Comparison of ENCODE assay signal across 8 cellular contexts in the genomic region with DNA sequence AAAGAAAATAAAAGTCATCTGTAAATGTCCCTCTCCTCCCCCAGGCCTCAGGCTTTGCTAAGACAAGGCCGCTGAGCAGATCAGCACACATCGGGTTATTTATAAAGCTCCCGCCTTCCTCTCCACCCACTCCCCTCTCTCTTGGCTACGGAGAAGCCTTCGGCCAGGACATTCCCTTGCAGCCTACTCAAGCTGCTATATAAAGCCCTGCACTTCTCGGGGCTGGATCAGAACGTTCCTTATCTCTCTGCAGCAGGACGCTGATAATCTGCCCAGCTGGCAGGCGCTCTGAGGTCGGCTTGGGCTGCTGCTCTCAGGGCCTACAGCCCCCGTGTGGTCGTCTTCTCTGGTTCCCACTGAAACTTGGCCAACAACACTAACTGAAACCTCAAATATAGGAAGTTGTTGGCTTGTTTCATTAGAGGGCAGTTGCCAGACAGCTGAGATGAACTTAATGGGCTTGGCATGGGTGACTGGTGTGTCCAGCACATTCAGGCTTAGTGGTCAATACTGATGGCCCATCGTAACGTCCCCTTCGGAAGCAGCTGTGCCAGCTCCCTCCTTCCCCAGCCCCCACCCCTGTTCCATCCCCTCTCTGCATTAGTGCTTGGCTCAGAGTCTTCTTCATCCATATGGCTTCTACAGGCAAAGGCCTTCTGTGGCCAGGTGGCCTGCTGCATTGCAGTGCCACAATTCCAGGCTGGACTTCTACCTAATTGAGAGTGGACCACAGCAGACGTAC.
DNase-seq lines count a peak whose midpoint lies in the region; ATAC-seq, FAIRE-seq and TF ChIP-seq lines count a peak whose summit lies in the region.

No MANE protein-coding gene starts in this region.

- H2AFZ ChIP-seq in K562 (ENCODE audit: low read depth, low read length), result peak overlapping the region; percentile 78

- peaks cover 3% of the 10 kb centered on the region for H3K36me3 Mint-ChIP-seq in Calu3 (ENCODE audit: insufficient read depth, unreplicated experiment)

- no peaks in the 10 kb centered on the region for H3K79me2 ChIP-seq in K562 (ENCODE audit: control insufficient read depth, insufficient read depth, low read length)

- ATAC-seq in GM21529 (IDR thresholded peaks at IDR 0.05; ENCODE audit: unreplicated experiment) (peak; percentile 69), K562 (peak; percentile 98)

- H3K9me3 Mint-ChIP-seq in Calu3 (ENCODE audit: low read depth, unreplicated experiment), result no peaks in the 10 kb centered on the region

- intact Hi-C loops in K562 (cut with micrococcal nuclease) (loop anchor here (1.0 to 10.0 kb wide), 4 partner anchors 13 to 518 kb away; a partner anchor contains a TSS), Calu3 (cut with micrococcal nuclease; ENCODE audit: unreplicated experiment) (no loop called here)

- peak overlapping the region in 1 of 2 experiments; percentile 47; a peak in 2 of 4 replicates for H3K9ac ChIP-seq in K562 (ENCODE audit: insufficient read depth in 1 of 2, low read depth in 2 of 2, low read length in 2 of 2)

- H3K27ac ChIP-seq in K562 (ENCODE audit: extremely low read depth, low read depth, low read length) (peak overlapping the region; percentile 65), layer of hippocampus (ENCODE audit: low read depth, low read length) (peak overlapping the region; percentile 62), temporal lobe (ENCODE audit: low read depth, low read length) (peak overlapping the region; percentile 65)

- H3K36me3 ChIP-seq in K562 (ENCODE audit: control insufficient read depth, insufficient read depth, low read length), result no peaks in the 10 kb centered on the region

- TF ChIP-seq CTCF in K562 (IDR thresholded peaks at IDR 0.05 in 2 of 3, conservative IDR thresholded peaks at IDR 0.05 in 1 of 3; ENCODE audit: insufficient read depth in 2 of 3, low read depth in 1 of 3, low read length in 3 of 3) (peak; percentile 71 to 86 (median 80)), Calu3 (IDR thresholded peaks at IDR 0.05; ENCODE audit: unreplicated experiment) (no peak)

- 5% methylated on average over 16 of the region's 16 CpGs for WGBS in K562 (ENCODE audit: insufficient coverage, low coverage, missing lambda C conversion rate)

- no peak overlapping the region for H3K4me3 ChIP-seq in K562

- no TSS peak for BruUV-seq in K562 (replicated peaks; lab: Mats Ljungman, UMichigan)
- no TSS peak for BruUV-seq in Calu3 (replicated peaks; lab: Mats Ljungman, UMichigan)

- H4K20me1 ChIP-seq in K562 (replicated peaks; ENCODE audit: control insufficient read depth, insufficient read depth, low read length), result no peaks in the 10 kb centered on the region

- POLR2A ChIA-PET in K562 (lab: Yijun Ruan, JAX), result interaction anchor here (0.7 to 2.1 kb wide), 22 partner anchors 10 to 291 kb away, joined by 3 to 7 read pairs (median 4); no protein-coding TSS in a partner anchor

- peak overlapping the region; percentile 48 for H3K4me2 ChIP-seq in K562 (ENCODE audit: insufficient read depth, low read length)

- no peak overlapping the region for H3K27ac Mint-ChIP-seq in Calu3 (ENCODE audit: unreplicated experiment)

- CTCF ChIA-PET in K562 (lab: Yijun Ruan, JAX; ENCODE audit: low intra/inter-chr PET ratio) (interaction anchor here (0.9 to 1.2 kb wide), 2 partner anchors 115 to 271 kb away, joined by 3 read pairs; no protein-coding TSS in a partner anchor), Calu3 (lab: Charles Lee) (no interaction called here)

- no peaks in the 10 kb centered on the region for H3K9me3 ChIP-seq in K562 (replicated peaks; ENCODE audit: control insufficient read depth, insufficient read depth, low read depth, low read length)

- in situ Hi-C loops in G401 (cut with HindIII; ENCODE audit: low sequenced_read_pairs), result no loop called here
- in situ Hi-C loops in K562 (cut with MboI), result loop anchor here (25.0 kb wide), 2 partner anchors 516 to 891 kb away; a partner anchor contains a TSS

- TF ChIP-seq POLR2A in K562 (conservative IDR thresholded peaks at IDR 0.05), result no peak

- no peaks in the 10 kb centered on the region for H3K27me3 ChIP-seq in K562 (ENCODE audit: control insufficient read depth in 2 of 2, insufficient read depth in 2 of 2, low read length in 2 of 2)
- no peaks in the 10 kb centered on the region for H3K27me3 ChIP-seq in layer of hippocampus (ENCODE audit: control insufficient read depth, insufficient read depth, low read length)

- FAIRE-seq in K562 (lab: Jason Lieb, UNC), result peak; percentile 99

- H3K4me1 ChIP-seq in K562 (replicated peaks in 1 of 2; ENCODE audit: control insufficient read depth in 2 of 2, insufficient read depth in 2 of 2, low read length in 2 of 2), result peaks cover 27 to 31% of the 10 kb centered on the region in 2 experiments

- no peaks in the 10 kb centered on the region for H3K9me1 ChIP-seq in K562 (ENCODE audit: control insufficient read depth, insufficient read depth, low read length)

- H3K27me3 Mint-ChIP-seq in Calu3 (ENCODE audit: unreplicated experiment), result no peaks in the 10 kb centered on the region

- DNase-seq in G401 (ENCODE audit: low spot score) (peak; percentile 96), KG1 (lab: John Stamatoyannopoulos, UW) (peak; percentile 52), K562 (ENCODE audit: extremely low read depth in 1 of 4, low spot score in 3 of 4) (peak; percentile 90 to 99 (median 94)), Calu3 (no peak), HuH-7 (ENCODE audit: low spot score) (no peak)

- TF ChIP-seq EP300 in K562 (IDR thresholded peaks at IDR 0.05; ENCODE audit: low read length), result peak; percentile 99

- peak; percentile 78 to 79 for TF ChIP-seq RAD21 in K562 (CRISPR knock-in tag; conservative IDR thresholded peaks at IDR 0.05 in 1 of 2, IDR thresholded peaks at IDR 0.05 in 1 of 2)

- H3K4me3 Mint-ChIP-seq in Calu3 (ENCODE audit: low read depth, unreplicated experiment), result no peak overlapping the region

- peaks cover 17% of the 10 kb centered on the region for H3K4me1 Mint-ChIP-seq in Calu3 (ENCODE audit: low read depth, unreplicated experiment)

TF ChIP-seq in K562, 482 proteins besides CTCF, POLR2A, EP300 and RAD21 (continues in another document):
- TF ChIP-seq ZNF41 (CRISPR knock-in tag; conservative IDR thresholded peaks at IDR 0.05), result no peak; the same call in 1 of the 2 replicates
- peak; percentile 94 for TF ChIP-seq TCF7 (IDR thresholded peaks at IDR 0.05; ENCODE audit: borderline replicate concordance)
- TF ChIP-seq CCAR2 (IDR thresholded peaks at IDR 0.05; ENCODE audit: low read depth, low read length), result 0 out of 2 replicates have a peak, but pooled peaks have one; percentile 93
- peak; percentile 98 for TF ChIP-seq SMARCC2 (IDR thresholded peaks at IDR 0.05; ENCODE audit: low read depth)
- TF ChIP-seq, protein P1, sequence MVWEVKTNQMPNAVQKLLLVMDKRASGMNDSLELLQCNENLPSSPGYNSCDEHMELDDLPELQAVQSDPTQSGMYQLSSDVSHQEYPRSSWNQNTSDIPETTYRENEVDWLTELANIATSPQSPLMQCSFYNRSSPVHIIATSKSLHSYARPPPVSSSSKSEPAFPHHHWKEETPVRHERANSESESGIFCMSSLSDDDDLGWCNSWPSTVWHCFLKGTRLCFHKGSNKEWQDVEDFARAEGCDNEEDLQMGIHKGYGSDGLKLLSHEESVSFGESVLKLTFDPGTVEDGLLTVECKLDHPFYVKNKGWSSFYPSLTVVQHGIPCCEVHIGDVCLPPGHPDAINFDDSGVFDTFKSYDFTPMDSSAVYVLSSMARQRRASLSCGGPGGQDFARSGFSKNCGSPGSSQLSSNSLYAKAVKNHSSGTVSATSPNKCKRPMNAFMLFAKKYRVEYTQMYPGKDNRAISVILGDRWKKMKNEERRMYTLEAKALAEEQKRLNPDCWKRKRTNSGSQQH (CRISPR knock-in tag; IDR thresholded peaks at IDR 0.05), result peak; percentile 20
- no peak for TF ChIP-seq HNRNPH1 (optimal IDR thresholded peaks at IDR 0.05; ENCODE audit: low read depth, low read length)
- TF ChIP-seq BACH1 (tag; IDR thresholded peaks at IDR 0.05), result peak; percentile 89
- TF ChIP-seq SMC3 (conservative IDR thresholded peaks at IDR 0.05; ENCODE audit: insufficient read depth, low read depth, low read length), result peak; percentile 77
- TF ChIP-seq KLF13 (tag; IDR thresholded peaks at IDR 0.05; ENCODE audit: borderline replicate concordance, low read depth), result 0 out of 2 replicates have a peak, but pooled peaks have one; percentile 54
- peak; percentile 99 for TF ChIP-seq CCNT2 (IDR thresholded peaks at IDR 0.05; ENCODE audit: borderline replicate concordance, extremely low read depth, insufficient read length, low read depth, low read length)
- no peak for TF ChIP-seq BRCA1 (IDR thresholded peaks at IDR 0.05)
- no peak for TF ChIP-seq BRCA1 (CRISPR knock-in tag; IDR thresholded peaks at IDR 0.05)
- TF ChIP-seq ZNF274 (IDR thresholded peaks at IDR 0.05; ENCODE audit: borderline replicate concordance, low read depth, low read length), result peak; percentile 60; the same call in 1 of the 2 replicates
- peak; percentile 96; the same call in 1 of the 2 replicates for TF ChIP-seq CC2D1A (IDR thresholded peaks at IDR 0.05)
- peak; percentile 99 for TF ChIP-seq GATA2 (CRISPR knock-in tag; IDR thresholded peaks at IDR 0.05)
- no peak for TF ChIP-seq CHD4 (IDR thresholded peaks at IDR 0.05; ENCODE audit: insufficient read depth, insufficient replicate concordance, low read depth, low read length, poor library complexity, severe bottlenecking)
- peak; percentile 55; the same call in 1 of the 2 replicates for TF ChIP-seq ADNP (tag; IDR thresholded peaks at IDR 0.05)
- no peak for TF ChIP-seq HMG20B (CRISPR knock-in tag; IDR thresholded peaks at IDR 0.05)
- TF ChIP-seq, protein P2, sequence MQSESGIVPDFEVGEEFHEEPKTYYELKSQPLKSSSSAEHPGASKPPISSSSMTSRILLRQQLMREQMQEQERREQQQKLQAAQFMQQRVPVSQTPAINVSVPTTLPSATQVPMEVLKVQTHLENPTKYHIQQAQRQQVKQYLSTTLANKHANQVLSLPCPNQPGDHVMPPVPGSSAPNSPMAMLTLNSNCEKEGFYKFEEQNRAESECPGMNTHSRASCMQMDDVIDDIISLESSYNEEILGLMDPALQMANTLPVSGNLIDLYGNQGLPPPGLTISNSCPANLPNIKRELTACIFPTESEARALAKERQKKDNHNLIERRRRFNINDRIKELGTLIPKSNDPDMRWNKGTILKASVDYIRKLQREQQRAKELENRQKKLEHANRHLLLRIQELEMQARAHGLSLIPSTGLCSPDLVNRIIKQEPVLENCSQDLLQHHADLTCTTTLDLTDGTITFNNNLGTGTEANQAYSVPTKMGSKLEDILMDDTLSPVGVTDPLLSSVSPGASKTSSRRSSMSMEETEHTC (IDR thresholded peaks at IDR 0.05), result peak; percentile 88
- peak; percentile 92 for TF ChIP-seq BHLHE40 (IDR thresholded peaks at IDR 0.05; ENCODE audit: low read length)

Comparison
In these comparisons a context has a peak if more than half of its experiments do, and no peak if none do; other contexts are left out.
1. DNase-seq: peak in G401 (single experiment), KG1 (single experiment) and K562 (4 of 4); none in Calu3 (single experiment) and HuH-7 (single experiment).
2. Peak in every context shown above with its lines, with median percentiles within 50 percentile points of each other: H3K27ac ChIP-seq.